20 cellular contexts compared by ENCODE assay signal in genomic region chr10:77821551-77821950, GRCh38.
DNase-seq lines count a peak whose midpoint lies in the region; ATAC-seq and TF ChIP-seq lines count a peak whose summit lies in the region.
"Had no signal": no experiment of that assay in that cellular context is flagged by ENCODE, and none has a peak within 500 bp of the region (broad histone marks: within the 10 kb centered on the region; RNA-seq: fewer than 3 reads in every experiment).

No MANE protein-coding gene starts in this region.

- WGBS in spleen, 5 donors = 68 to 89% (median 84%) methylated on average over 5 to 12 of the region's 12 CpGs

- POLR2A ChIA-PET in MCF 10A (lab: Yijun Ruan, JAX) = interaction anchor here (0.6 to 1.5 kb wide), 6 partner anchors 9 to 208 kb away, joined by 3 to 4 read pairs (median 4); partner anchors contain the start of gene POLR3A

- intact Hi-C loops in MCF 10A (cut with micrococcal nuclease) = no loop called here
- intact Hi-C loops in breast epithelium (cut with DNase I; ENCODE audit: low total_unique reads) = no loop called here
- intact Hi-C loops in left ventricle myocardium superior (cut with micrococcal nuclease) = no loop called here
- intact Hi-C loops in spleen (cut with DNase I; ENCODE audit: low total_unique reads) = no loop called here
- intact Hi-C loops in dorsolateral prefrontal cortex (cut with DNase I) = no loop called here

- no peak overlapping the region for H3K4me3 Mint-ChIP-seq in MCF 10A (ENCODE audit: unreplicated experiment)
- no peak overlapping the region for H3K4me3 Mint-ChIP-seq in T-helper 17 cell
- H3K4me3 Mint-ChIP-seq: B cell; CD4-positive, alpha-beta T cell had no signal

- no peaks in the 10 kb centered on the region for H3K4me1 ChIP-seq in breast epithelium
- H3K4me1 ChIP-seq in spleen = no peaks in the 10 kb centered on the region
- H3K4me1 ChIP-seq: HAP-1, SJCRH30 had no signal

- H3K36me3 Mint-ChIP-seq in MCF 10A (ENCODE audit: insufficient read depth, unreplicated experiment) (peaks cover 100% of the 10 kb centered on the region), T-helper 17 cell (ENCODE audit: low read depth) (no peaks in the 10 kb centered on the region)

- BruUV-seq in MCF 10A (replicated peaks; lab: Mats Ljungman, UMichigan) = TSS peak; percentile 61

- H3K36me3 ChIP-seq in breast epithelium (peaks cover 13% of the 10 kb centered on the region), spleen (peaks cover 0 to 70% (median 15%) of the 10 kb centered on the region in 6 donors)

- H3K27ac Mint-ChIP-seq in MCF 10A (ENCODE audit: low read depth, unreplicated experiment) (peak overlapping the region; percentile 39), T-helper 17 cell (peak overlapping the region; percentile 72)
- H3K27ac Mint-ChIP-seq: B cell; CD4-positive, alpha-beta T cell had no signal

- CTCF ChIA-PET in MCF 10A (lab: Yijun Ruan, JAX) = interaction anchor here (0.6 to 1.8 kb wide), 3 partner anchors 11 to 209 kb away, joined by 3 to 6 read pairs (median 4); no protein-coding TSS in a partner anchor

- TF ChIP-seq CTCF in MCF 10A (IDR thresholded peaks at IDR 0.05; ENCODE audit: unreplicated experiment) (no peak), breast epithelium (IDR thresholded peaks at IDR 0.05) (no peak), spleen (IDR thresholded peaks at IDR 0.05 in 8 of 11, conservative IDR thresholded peaks at IDR 0.05 in 3 of 11) (no peak), dorsolateral prefrontal cortex (IDR thresholded peaks at IDR 0.05 in 54 of 56, conservative IDR thresholded peaks at IDR 0.05 in 2 of 56; ENCODE audit: low read depth in 1 of 56, partially characterized antibody in 56 of 56) (no peak), coronary artery (IDR thresholded peaks at IDR 0.05) (no peak)

- H3K27me3 ChIP-seq in breast epithelium (no peaks in the 10 kb centered on the region), spleen (replicated peaks in 1 of 7) (no peaks in the 10 kb centered on the region), dorsolateral prefrontal cortex (no peaks in the 10 kb centered on the region)
- H3K27me3 ChIP-seq: SJCRH30 had no signal

- ATAC-seq in T-helper 17 cell = no peak
- peak; percentile 72 for ATAC-seq in left ventricle myocardium superior
- ATAC-seq in HG03520 (IDR thresholded peaks at IDR 0.05; ENCODE audit: unreplicated experiment) = no peak
- ATAC-seq: GM12878 had no signal

- H3K9me3 ChIP-seq in breast epithelium (no peaks in the 10 kb centered on the region), T-helper 17 cell (ENCODE audit: control insufficient read depth, low read length, poor library complexity, severe bottlenecking) (no peaks in the 10 kb centered on the region), spleen (no peaks in the 10 kb centered on the region)
- H3K9me3 ChIP-seq: HAP-1, SJCRH30 had no signal

- H3K27ac ChIP-seq in breast epithelium = no peak overlapping the region
- no peak overlapping the region for H3K27ac ChIP-seq in spleen
- H3K27ac ChIP-seq in dorsolateral prefrontal cortex = no peak overlapping the region
- no peak overlapping the region for H3K27ac ChIP-seq in coronary artery
- H3K27ac ChIP-seq: 22Rv1, SJCRH30 had no signal

- H3K4me3 ChIP-seq in breast epithelium = no peak overlapping the region
- no peak overlapping the region for H3K4me3 ChIP-seq in spleen
- H3K4me3 ChIP-seq in dorsolateral prefrontal cortex = no peak overlapping the region
- no peak overlapping the region for H3K4me3 ChIP-seq in coronary artery
- H3K4me3 ChIP-seq: GM12878, HAP-1, SJCRH30 had no signal

- DNase-seq in MCF 10A (ENCODE audit: unreplicated experiment) (no peak), breast epithelium (ENCODE audit: low spot score in 2 of 2) (no peak), T-helper 17 cell (no peak), left ventricle myocardium superior (peak; percentile 55), spleen (peak; percentile 66), dorsolateral prefrontal cortex (no peak), coronary artery (ENCODE audit: low spot score) (no peak)
- DNase-seq: CD4-positive, alpha-beta T cell; DMS53; EL; NCI-H1105 treated with DMSO at 0.1 percent for 48 hours; NCI-H1694; NCI-H510A; NCI-H748 treated with DMSO at 0.1 percent for 48 hours; SJCRH30 had no signal

- no peaks in the 10 kb centered on the region for H3K4me1 Mint-ChIP-seq in MCF 10A (ENCODE audit: insufficient read depth, unreplicated experiment)
- H3K4me1 Mint-ChIP-seq in T-helper 17 cell = peaks cover 5% of the 10 kb centered on the region
- H3K4me1 Mint-ChIP-seq: B cell had no signal

- H3K27me3 Mint-ChIP-seq in MCF 10A (ENCODE audit: insufficient read depth, unreplicated experiment) (no peaks in the 10 kb centered on the region), T-helper 17 cell (no peaks in the 10 kb centered on the region)
- H3K27me3 Mint-ChIP-seq: B cell; CD4-positive, alpha-beta T cell had no signal

- no peak for TF ChIP-seq POLR2A in breast epithelium (IDR thresholded peaks at IDR 0.05)
- TF ChIP-seq POLR2A in spleen (IDR thresholded peaks at IDR 0.05) = no peak

- no peaks in the 10 kb centered on the region for H3K9me3 Mint-ChIP-seq in MCF 10A (ENCODE audit: unreplicated experiment)
- H3K9me3 Mint-ChIP-seq: CD4-positive, alpha-beta T cell had no signal

Comparison
In these comparisons a context has a peak if more than half of its experiments do, and no peak if none do; other contexts are left out.
1. DNase-seq: peak in left ventricle myocardium superior (single experiment) and spleen (single experiment); none in MCF 10A (single experiment), breast epithelium (0 of 2), T-helper 17 cell (0 of 3), dorsolateral prefrontal cortex (0 of 10) and coronary artery (single experiment).